ENCODE assay signal across 1 cellular context in the genomic region with DNA sequence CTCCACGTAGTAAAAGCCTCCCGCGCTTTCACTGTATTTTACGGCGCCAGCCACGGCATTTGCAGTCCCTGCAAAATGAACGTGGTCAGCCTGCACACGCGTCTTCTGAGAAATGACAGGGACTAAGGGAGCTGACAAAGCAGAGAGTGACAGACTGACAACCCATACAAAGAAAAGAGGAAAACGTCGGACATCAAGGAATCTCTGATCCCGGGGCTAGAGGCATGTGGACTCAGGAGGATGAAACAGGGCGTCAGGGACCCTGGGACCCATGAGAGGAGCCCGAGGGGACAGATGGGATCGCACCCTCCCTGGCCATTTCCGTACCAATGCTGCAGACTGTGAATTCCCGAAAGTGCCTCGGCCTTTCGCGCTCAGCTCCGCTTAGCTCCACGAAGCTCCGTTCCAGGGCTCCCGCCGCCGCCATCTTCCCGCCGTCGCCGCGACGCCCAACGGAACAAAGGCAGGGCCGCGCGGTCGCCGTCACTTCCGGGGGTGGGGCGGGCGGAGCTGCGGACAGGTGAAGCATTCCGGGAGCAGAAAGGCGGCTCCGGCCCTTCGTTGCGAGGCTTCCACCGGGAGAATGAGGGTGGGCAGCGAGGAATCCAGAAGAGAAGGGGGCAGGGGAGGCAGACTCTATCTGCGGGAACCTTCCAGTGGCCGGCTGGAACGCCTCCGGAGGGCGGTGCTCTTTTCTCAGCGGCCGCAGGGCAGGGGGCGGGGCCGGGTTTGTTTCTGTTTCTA.
A peak's percentile ranks its signal among the peaks of the same experiment; 100 is the strongest.
TF ChIP-seq lines count a peak whose summit lies in the region.

A gene with protein sequence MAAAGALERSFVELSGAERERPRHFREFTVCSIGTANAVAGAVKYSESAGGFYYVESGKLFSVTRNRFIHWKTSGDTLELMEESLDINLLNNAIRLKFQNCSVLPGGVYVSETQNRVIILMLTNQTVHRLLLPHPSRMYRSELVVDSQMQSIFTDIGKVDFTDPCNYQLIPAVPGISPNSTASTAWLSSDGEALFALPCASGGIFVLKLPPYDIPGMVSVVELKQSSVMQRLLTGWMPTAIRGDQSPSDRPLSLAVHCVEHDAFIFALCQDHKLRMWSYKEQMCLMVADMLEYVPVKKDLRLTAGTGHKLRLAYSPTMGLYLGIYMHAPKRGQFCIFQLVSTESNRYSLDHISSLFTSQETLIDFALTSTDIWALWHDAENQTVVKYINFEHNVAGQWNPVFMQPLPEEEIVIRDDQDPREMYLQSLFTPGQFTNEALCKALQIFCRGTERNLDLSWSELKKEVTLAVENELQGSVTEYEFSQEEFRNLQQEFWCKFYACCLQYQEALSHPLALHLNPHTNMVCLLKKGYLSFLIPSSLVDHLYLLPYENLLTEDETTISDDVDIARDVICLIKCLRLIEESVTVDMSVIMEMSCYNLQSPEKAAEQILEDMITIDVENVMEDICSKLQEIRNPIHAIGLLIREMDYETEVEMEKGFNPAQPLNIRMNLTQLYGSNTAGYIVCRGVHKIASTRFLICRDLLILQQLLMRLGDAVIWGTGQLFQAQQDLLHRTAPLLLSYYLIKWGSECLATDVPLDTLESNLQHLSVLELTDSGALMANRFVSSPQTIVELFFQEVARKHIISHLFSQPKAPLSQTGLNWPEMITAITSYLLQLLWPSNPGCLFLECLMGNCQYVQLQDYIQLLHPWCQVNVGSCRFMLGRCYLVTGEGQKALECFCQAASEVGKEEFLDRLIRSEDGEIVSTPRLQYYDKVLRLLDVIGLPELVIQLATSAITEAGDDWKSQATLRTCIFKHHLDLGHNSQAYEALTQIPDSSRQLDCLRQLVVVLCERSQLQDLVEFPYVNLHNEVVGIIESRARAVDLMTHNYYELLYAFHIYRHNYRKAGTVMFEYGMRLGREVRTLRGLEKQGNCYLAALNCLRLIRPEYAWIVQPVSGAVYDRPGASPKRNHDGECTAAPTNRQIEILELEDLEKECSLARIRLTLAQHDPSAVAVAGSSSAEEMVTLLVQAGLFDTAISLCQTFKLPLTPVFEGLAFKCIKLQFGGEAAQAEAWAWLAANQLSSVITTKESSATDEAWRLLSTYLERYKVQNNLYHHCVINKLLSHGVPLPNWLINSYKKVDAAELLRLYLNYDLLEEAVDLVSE (N-terminal part only) (minus strand): TSS at position 459 of the 744 bp plus-strand sequence. CDS start 32 bp downstream, at position 427.

TF ChIP-seq in H1, 55 proteins besides CTCF, POLR2A, EP300 and RAD21 (continues in another document):
- TF ChIP-seq TBP (IDR thresholded peaks at IDR 0.05; ENCODE audit: low read depth, low read length) (peak; percentile 83), HDAC6 (IDR thresholded peaks at IDR 0.05; ENCODE audit: low read depth, low read length) (no peak), SP1 (IDR thresholded peaks at IDR 0.05; ENCODE audit: low read depth, low read length) (peak; percentile 58; the same call in 1 of the 2 replicates), SP2 (IDR thresholded peaks at IDR 0.05; ENCODE audit: low read length) (no peak), TCF12 (IDR thresholded peaks at IDR 0.05; ENCODE audit: low read depth, low read length) (no peak), TAF7 (optimal IDR thresholded peaks at IDR 0.05; ENCODE audit: borderline replicate concordance, low read depth, low read length) (peak; percentile 90), EGR1 (IDR thresholded peaks at IDR 0.05; ENCODE audit: borderline replicate concordance, low read depth, low read length) (no peak), MAFK (IDR thresholded peaks at IDR 0.05; ENCODE audit: low read depth, low read length) (no peak), KDM4A (IDR thresholded peaks at IDR 0.05; ENCODE audit: low read depth, low read length, severe bottlenecking) (no peak), ASH2L (IDR thresholded peaks at IDR 0.05; ENCODE audit: low read length) (peak; percentile 85), CBX5 (IDR thresholded peaks at IDR 0.05; ENCODE audit: low read depth, low read length) (no peak), JUND (IDR thresholded peaks at IDR 0.05; ENCODE audit: low read length) (peak; percentile 5; the same call in 1 of the 2 replicates), KDM5A (IDR thresholded peaks at IDR 0.05; ENCODE audit: low read length) (peak; percentile 94), CREB1 (IDR thresholded peaks at IDR 0.05) (peak; percentile 90), SIX5 (IDR thresholded peaks at IDR 0.05; ENCODE audit: low read depth, low read length) (no peak), SAP30 (IDR thresholded peaks at IDR 0.05; ENCODE audit: insufficient read depth, insufficient replicate concordance, low read length) (peak; percentile 87), KDM1A (IDR thresholded peaks at IDR 0.05; ENCODE audit: borderline replicate concordance, low read length) (no peak), BACH1 (IDR thresholded peaks at IDR 0.05; ENCODE audit: low read length) (no peak), SIN3A (conservative IDR thresholded peaks at IDR 0.05 in 1 of 2, IDR thresholded peaks at IDR 0.05 in 1 of 2; ENCODE audit: low read depth in 1 of 2, low read length in 2 of 2) (peak; percentile 87), RFX5 (IDR thresholded peaks at IDR 0.05; ENCODE audit: borderline replicate concordance, low read depth, low read length) (no peak), POLR2AphosphoS5 (IDR thresholded peaks at IDR 0.05; ENCODE audit: low read depth, low read length) (peak; percentile 94), CEBPB (IDR thresholded peaks at IDR 0.05; ENCODE audit: low read depth, low read length) (no peak), CBX8 (IDR thresholded peaks at IDR 0.05; ENCODE audit: borderline replicate concordance, low read depth, low read length) (no peak), CHD1 (IDR thresholded peaks at IDR 0.05; ENCODE audit: low read depth, low read length) (no peak), BCL11A (IDR thresholded peaks at IDR 0.05; ENCODE audit: low read depth in 2 of 2, low read length in 2 of 2) (no peak), GABPA (IDR thresholded peaks at IDR 0.05; ENCODE audit: borderline replicate concordance, insufficient read depth, low read length) (peak; percentile 73; the same call in 1 of the 2 replicates), CHD2 (IDR thresholded peaks at IDR 0.05; ENCODE audit: low read length) (0 out of 2 replicates have a peak, but pooled peaks have one; percentile 4), HDAC2 (IDR thresholded peaks at IDR 0.05; ENCODE audit: borderline replicate concordance in 1 of 2, low read depth in 2 of 2, low read length in 2 of 2) (peak; percentile 40 to 97; a peak in 2 of 4 replicates), SIRT6 (IDR thresholded peaks at IDR 0.05; ENCODE audit: low read length) (no peak), NRF1 (IDR thresholded peaks at IDR 0.05; ENCODE audit: low read depth, low read length) (no peak), EZH2 (IDR thresholded peaks at IDR 0.05; ENCODE audit: low read depth, low read length, severe bottlenecking) (no peak), SUZ12 (IDR thresholded peaks at IDR 0.05; ENCODE audit: low read length) (no peak), YY1 (IDR thresholded peaks at IDR 0.05; ENCODE audit: low read depth, low read length) (peak; percentile 97), RBBP5 (IDR thresholded peaks at IDR 0.05; ENCODE audit: borderline replicate concordance, low read depth, low read length) (0 out of 2 replicates have a peak, but pooled peaks have one; percentile 73), GTF2F1 (IDR thresholded peaks at IDR 0.05; ENCODE audit: borderline replicate concordance, low read depth, low read length) (no peak), SRF (IDR thresholded peaks at IDR 0.05; ENCODE audit: low read depth, low read length) (no peak), PHF8 (conservative IDR thresholded peaks at IDR 0.05; ENCODE audit: low read depth, low read length) (peak; percentile 99)
- TF ChIP-seq, protein P1, sequence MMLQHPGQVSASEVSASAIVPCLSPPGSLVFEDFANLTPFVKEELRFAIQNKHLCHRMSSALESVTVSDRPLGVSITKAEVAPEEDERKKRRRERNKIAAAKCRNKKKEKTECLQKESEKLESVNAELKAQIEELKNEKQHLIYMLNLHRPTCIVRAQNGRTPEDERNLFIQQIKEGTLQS (IDR thresholded peaks at IDR 0.05; ENCODE audit: insufficient read depth, low read depth, low read length), result no peak
- TF ChIP-seq, protein P2, sequence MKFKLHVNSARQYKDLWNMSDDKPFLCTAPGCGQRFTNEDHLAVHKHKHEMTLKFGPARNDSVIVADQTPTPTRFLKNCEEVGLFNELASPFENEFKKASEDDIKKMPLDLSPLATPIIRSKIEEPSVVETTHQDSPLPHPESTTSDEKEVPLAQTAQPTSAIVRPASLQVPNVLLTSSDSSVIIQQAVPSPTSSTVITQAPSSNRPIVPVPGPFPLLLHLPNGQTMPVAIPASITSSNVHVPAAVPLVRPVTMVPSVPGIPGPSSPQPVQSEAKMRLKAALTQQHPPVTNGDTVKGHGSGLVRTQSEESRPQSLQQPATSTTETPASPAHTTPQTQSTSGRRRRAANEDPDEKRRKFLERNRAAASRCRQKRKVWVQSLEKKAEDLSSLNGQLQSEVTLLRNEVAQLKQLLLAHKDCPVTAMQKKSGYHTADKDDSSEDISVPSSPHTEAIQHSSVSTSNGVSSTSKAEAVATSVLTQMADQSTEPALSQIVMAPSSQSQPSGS (IDR thresholded peaks at IDR 0.05; ENCODE audit: low read length), result no peak; the same call in 1 of the 2 replicates
- TF ChIP-seq, protein P3, sequence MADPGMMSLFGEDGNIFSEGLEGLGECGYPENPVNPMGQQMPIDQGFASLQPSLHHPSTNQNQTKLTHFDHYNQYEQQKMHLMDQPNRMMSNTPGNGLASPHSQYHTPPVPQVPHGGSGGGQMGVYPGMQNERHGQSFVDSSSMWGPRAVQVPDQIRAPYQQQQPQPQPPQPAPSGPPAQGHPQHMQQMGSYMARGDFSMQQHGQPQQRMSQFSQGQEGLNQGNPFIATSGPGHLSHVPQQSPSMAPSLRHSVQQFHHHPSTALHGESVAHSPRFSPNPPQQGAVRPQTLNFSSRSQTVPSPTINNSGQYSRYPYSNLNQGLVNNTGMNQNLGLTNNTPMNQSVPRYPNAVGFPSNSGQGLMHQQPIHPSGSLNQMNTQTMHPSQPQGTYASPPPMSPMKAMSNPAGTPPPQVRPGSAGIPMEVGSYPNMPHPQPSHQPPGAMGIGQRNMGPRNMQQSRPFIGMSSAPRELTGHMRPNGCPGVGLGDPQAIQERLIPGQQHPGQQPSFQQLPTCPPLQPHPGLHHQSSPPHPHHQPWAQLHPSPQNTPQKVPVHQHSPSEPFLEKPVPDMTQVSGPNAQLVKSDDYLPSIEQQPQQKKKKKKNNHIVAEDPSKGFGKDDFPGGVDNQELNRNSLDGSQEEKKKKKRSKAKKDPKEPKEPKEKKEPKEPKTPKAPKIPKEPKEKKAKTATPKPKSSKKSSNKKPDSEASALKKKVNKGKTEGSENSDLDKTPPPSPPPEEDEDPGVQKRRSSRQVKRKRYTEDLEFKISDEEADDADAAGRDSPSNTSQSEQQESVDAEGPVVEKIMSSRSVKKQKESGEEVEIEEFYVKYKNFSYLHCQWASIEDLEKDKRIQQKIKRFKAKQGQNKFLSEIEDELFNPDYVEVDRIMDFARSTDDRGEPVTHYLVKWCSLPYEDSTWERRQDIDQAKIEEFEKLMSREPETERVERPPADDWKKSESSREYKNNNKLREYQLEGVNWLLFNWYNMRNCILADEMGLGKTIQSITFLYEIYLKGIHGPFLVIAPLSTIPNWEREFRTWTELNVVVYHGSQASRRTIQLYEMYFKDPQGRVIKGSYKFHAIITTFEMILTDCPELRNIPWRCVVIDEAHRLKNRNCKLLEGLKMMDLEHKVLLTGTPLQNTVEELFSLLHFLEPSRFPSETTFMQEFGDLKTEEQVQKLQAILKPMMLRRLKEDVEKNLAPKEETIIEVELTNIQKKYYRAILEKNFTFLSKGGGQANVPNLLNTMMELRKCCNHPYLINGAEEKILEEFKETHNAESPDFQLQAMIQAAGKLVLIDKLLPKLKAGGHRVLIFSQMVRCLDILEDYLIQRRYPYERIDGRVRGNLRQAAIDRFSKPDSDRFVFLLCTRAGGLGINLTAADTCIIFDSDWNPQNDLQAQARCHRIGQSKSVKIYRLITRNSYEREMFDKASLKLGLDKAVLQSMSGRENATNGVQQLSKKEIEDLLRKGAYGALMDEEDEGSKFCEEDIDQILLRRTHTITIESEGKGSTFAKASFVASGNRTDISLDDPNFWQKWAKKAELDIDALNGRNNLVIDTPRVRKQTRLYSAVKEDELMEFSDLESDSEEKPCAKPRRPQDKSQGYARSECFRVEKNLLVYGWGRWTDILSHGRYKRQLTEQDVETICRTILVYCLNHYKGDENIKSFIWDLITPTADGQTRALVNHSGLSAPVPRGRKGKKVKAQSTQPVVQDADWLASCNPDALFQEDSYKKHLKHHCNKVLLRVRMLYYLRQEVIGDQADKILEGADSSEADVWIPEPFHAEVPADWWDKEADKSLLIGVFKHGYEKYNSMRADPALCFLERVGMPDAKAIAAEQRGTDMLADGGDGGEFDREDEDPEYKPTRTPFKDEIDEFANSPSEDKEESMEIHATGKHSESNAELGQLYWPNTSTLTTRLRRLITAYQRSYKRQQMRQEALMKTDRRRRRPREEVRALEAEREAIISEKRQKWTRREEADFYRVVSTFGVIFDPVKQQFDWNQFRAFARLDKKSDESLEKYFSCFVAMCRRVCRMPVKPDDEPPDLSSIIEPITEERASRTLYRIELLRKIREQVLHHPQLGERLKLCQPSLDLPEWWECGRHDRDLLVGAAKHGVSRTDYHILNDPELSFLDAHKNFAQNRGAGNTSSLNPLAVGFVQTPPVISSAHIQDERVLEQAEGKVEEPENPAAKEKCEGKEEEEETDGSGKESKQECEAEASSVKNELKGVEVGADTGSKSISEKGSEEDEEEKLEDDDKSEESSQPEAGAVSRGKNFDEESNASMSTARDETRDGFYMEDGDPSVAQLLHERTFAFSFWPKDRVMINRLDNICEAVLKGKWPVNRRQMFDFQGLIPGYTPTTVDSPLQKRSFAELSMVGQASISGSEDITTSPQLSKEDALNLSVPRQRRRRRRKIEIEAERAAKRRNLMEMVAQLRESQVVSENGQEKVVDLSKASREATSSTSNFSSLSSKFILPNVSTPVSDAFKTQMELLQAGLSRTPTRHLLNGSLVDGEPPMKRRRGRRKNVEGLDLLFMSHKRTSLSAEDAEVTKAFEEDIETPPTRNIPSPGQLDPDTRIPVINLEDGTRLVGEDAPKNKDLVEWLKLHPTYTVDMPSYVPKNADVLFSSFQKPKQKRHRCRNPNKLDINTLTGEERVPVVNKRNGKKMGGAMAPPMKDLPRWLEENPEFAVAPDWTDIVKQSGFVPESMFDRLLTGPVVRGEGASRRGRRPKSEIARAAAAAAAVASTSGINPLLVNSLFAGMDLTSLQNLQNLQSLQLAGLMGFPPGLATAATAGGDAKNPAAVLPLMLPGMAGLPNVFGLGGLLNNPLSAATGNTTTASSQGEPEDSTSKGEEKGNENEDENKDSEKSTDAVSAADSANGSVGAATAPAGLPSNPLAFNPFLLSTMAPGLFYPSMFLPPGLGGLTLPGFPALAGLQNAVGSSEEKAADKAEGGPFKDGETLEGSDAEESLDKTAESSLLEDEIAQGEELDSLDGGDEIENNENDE (IDR thresholded peaks at IDR 0.05; ENCODE audit: insufficient replicate concordance, low read length), result no peak
- TF ChIP-seq, protein P4, sequence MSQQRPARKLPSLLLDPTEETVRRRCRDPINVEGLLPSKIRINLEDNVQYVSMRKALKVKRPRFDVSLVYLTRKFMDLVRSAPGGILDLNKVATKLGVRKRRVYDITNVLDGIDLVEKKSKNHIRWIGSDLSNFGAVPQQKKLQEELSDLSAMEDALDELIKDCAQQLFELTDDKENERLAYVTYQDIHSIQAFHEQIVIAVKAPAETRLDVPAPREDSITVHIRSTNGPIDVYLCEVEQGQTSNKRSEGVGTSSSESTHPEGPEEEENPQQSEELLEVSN (IDR thresholded peaks at IDR 0.05), result peak; percentile 46
- TF ChIP-seq, protein P5, sequence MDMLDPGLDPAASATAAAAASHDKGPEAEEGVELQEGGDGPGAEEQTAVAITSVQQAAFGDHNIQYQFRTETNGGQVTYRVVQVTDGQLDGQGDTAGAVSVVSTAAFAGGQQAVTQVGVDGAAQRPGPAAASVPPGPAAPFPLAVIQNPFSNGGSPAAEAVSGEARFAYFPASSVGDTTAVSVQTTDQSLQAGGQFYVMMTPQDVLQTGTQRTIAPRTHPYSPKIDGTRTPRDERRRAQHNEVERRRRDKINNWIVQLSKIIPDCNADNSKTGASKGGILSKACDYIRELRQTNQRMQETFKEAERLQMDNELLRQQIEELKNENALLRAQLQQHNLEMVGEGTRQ (IDR thresholded peaks at IDR 0.05; ENCODE audit: low read length), result no peak
